14 cellular contexts compared by ENCODE assay signal in the genomic region with DNA sequence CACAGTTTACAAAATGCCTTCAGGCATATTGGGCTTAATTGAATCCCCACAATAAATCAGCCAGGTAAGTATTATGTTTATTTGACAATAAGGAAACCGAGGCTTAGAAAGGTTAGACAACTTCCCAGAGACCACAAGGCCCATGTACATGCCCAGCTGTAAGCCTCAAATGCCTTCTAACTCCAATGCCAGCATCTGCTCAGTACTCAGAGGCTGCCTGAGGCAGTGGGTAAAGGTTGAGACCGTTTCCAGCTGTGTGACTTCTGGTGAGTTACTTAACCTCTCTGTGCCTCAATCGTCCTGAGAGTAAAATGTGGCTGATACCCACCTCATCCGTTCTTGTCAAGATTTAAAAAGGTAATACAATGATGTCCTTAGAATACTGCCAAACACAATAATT. TPM values are rescaled to one million over a fixed set of nuclear protein-coding genes. Genes with fewer than 3 reads are reported as not detected.
"Had no signal": no experiment of that assay in that cellular context is flagged by ENCODE, and none has a peak within 500 bp of the region (broad histone marks: within the 10 kb centered on the region; RNA-seq: fewer than 3 reads in every experiment).

No MANE protein-coding gene starts in this region.

- ATAC-seq: left colon had no signal

- H3K9me3 ChIP-seq: adrenal gland, ovary, suprapubic skin had no signal

- H3K4me3 ChIP-seq: adrenal gland, ovary, suprapubic skin had no signal

- H3K27ac ChIP-seq: adrenal gland, ovary, suprapubic skin had no signal

- DNase-seq: activated B cell treated with CpG ODN at 0.5 μM for 24 hours; activated CD4-positive, alpha-beta T cell treated with anti-CD3 and anti-CD28 coated beads, Interleukin-2, amount 50 U/mL, for 1 hour; activated naive CD4-positive, alpha-beta T cell treated with anti-CD3 and anti-CD28 coated beads, Interleukin-2, amount 50 U/mL, for 16 hours; activated T-cell treated with anti-CD3 and anti-CD28 coated beads, Interleukin-2, amount 50 U/mL, for 1 hour; adrenal gland; central memory CD4-positive, alpha-beta T cell; dermis blood vessel endothelial cell; left colon; ovary; stimulated activated CD4-positive, alpha-beta T cell treated with anti-CD3 and anti-CD28 coated beads, Interleukin-2, amount 100 ng/mL, for 48 hours; stimulated activated naive CD4-positive, alpha-beta T cell treated with Interleukin-2 at 50 U/mL for 16 hours; T-helper 1 cell had no signal

- H3K27me3 ChIP-seq: adrenal gland, ovary, suprapubic skin had no signal

- H3K36me3 ChIP-seq: adrenal gland, ovary, suprapubic skin had no signal

RNA-seq across cellular contexts. Expression of gene CCL26, which starts 37.0 kb away (rescaled TPM):
- total RNA-seq: activated B cell treated with CpG ODN at 0.5 μM for 24 hours, dermis blood vessel endothelial cell, glomerular endothelial cell, suprapubic skin had no signal
